In the genomic region with DNA sequence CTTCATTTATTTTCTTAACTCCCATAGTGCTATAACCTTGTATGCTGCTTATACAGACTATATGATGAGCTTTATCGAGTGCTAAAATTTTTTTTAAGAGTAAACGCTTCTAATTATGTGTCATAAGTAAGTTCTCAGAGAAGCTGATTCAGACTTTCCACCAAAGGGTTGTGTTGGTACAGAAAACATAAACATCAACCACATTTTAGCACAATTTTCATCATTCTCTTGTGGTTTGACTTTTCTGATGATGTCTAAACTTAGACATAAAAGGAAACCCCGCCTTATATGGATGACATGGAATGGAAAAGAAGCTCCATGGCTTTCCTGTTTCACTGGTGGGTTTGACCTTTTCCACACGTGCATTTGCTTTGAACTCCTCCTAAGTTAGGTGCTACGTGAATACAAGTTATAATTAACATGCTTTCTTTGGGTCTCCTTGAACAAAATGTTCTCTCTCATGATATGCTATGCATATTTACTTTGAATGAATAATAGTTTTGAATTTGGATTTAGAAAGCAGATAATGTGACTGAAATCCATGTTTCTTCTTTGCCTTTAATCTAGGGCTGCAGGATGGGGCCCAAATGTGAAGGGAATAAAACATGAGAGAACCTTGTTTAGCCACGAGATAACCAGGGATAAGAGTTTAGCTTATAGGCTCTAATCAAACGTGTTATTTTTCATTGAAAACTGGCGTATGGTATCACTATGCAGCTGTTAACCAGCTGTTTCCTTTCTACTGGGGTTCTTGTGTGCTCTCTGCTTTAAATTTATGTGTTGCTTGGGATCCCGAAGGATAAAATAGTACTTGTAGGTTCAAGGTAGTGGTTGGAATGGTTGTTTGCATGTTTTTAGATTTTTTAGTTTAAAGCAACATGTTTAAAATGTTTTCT, we compare ENCODE assay signal across 17 cellular contexts.
DNase-seq lines count a peak whose midpoint lies in the region; ATAC-seq and TF ChIP-seq lines count a peak whose summit lies in the region.
"Had no signal": no experiment of that assay in that cellular context is flagged by ENCODE, and none has a peak within 500 bp of the region (broad histone marks: within the 10 kb centered on the region; RNA-seq: fewer than 3 reads in every experiment).

No MANE protein-coding gene starts in this region.

- H3K79me2 ChIP-seq in PC-3 (ENCODE audit: low read length): no peaks in the 10 kb centered on the region

- no peaks in the 10 kb centered on the region for H3K9me3 ChIP-seq in adipocyte (ENCODE audit: control insufficient read depth, low read length)
- H3K9me3 ChIP-seq in PC-3 (ENCODE audit: low read length): no peaks in the 10 kb centered on the region
- H3K9me3 ChIP-seq: heart left ventricle, pancreas had no signal

- no peaks in the 10 kb centered on the region for H3K9me2 ChIP-seq in PC-3 (replicated peaks; ENCODE audit: low read length)

- no peaks in the 10 kb centered on the region for H3K36me3 ChIP-seq in adipocyte (ENCODE audit: control insufficient read depth, insufficient read depth, low read length, severe bottlenecking)
- H3K36me3 ChIP-seq in PC-3 (ENCODE audit: low read depth, low read length): no peaks in the 10 kb centered on the region
- H3K36me3 ChIP-seq: heart left ventricle, pancreas had no signal

- no peaks in the 10 kb centered on the region for H4K20me1 ChIP-seq in PC-3 (ENCODE audit: low read length)

- intact Hi-C loops in PC-3 (cut with micrococcal nuclease): no loop called here

- H2AFZ ChIP-seq in PC-3 (ENCODE audit: low read length): no peak overlapping the region

- H3K9me3 Mint-ChIP-seq in natural killer cell treated with Interleukin-12 subunit alpha and Interleukin-12 subunit beta and Interleukin-15 and Interleukin-18, amount 100 ng/mL, for 72 hours: no peaks in the 10 kb centered on the region
- H3K9me3 Mint-ChIP-seq: H9 had no signal

- no TSS peak for BruUV-seq in PC-3 (replicated peaks; lab: Mats Ljungman, UMichigan)

- CTCF ChIA-PET in PC-3 (lab: Charles Lee): no interaction called here

- H3K9ac ChIP-seq in adipocyte (ENCODE audit: low read length) (no peak overlapping the region), PC-3 (ENCODE audit: low read length) (no peak overlapping the region)

- peaks cover 21 to 38% of the 10 kb centered on the region in 2 donors for H3K4me1 Mint-ChIP-seq in natural killer cell treated with Interleukin-12 subunit alpha and Interleukin-12 subunit beta and Interleukin-15 and Interleukin-18, amount 100 ng/mL, for 72 hours (ENCODE audit: low read depth in 2 of 2)
- H3K4me1 Mint-ChIP-seq: H9 had no signal

- no peaks in the 10 kb centered on the region for H3K36me3 Mint-ChIP-seq in natural killer cell treated with Interleukin-12 subunit alpha and Interleukin-12 subunit beta and Interleukin-15 and Interleukin-18, amount 100 ng/mL, for 72 hours
- H3K36me3 Mint-ChIP-seq: CD14-positive monocyte had no signal

- no peaks in the 10 kb centered on the region for H3F3A ChIP-seq in PC-3 (ENCODE audit: low read length, unreplicated experiment)

- peak; percentile 53 for ATAC-seq in HG02885 (IDR thresholded peaks at IDR 0.05; ENCODE audit: poor library complexity, unreplicated experiment)
- ATAC-seq in natural killer cell treated with Interleukin-12 subunit alpha and Interleukin-12 subunit beta and Interleukin-15 and Interleukin-18, amount 100 ng/mL, for 72 hours: peak; percentile 59 to 81
- ATAC-seq in HG03159 (IDR thresholded peaks at IDR 0.05; ENCODE audit: unreplicated experiment): no peak
- ATAC-seq in PC-3: no peak
- ATAC-seq: heart left ventricle had no signal

- POLR2A ChIA-PET in PC-3 (lab: Charles Lee; ENCODE audit: unreplicated experiment): no interaction called here

- H3K27me3 Mint-ChIP-seq in natural killer cell treated with Interleukin-12 subunit alpha and Interleukin-12 subunit beta and Interleukin-15 and Interleukin-18, amount 100 ng/mL, for 72 hours: no peaks in the 10 kb centered on the region

- H3K4me3 Mint-ChIP-seq in natural killer cell treated with Interleukin-12 subunit alpha and Interleukin-12 subunit beta and Interleukin-15 and Interleukin-18, amount 100 ng/mL, for 72 hours: peak overlapping the region; percentile 50
- H3K4me3 Mint-ChIP-seq: CD14-positive monocyte, H9 had no signal

- DNase-seq in EH (ENCODE audit: low read depth) (peak; percentile 38), adipocyte (ENCODE audit: low read depth) (peak; percentile 58), PC-3 (no peak), pons (ENCODE audit: low spot score) (no peak), NCI-H1694 (lab: John Stamatoyannopoulos, UW) (no peak)
- no peak for DNase-seq in natural killer cell treated with Interleukin-12 subunit alpha and Interleukin-12 subunit beta and Interleukin-15 and Interleukin-18, amount 100 ng/mL, for 72 hours (ENCODE audit: low spot score)
- DNase-seq: H9, heart left ventricle, kidney, NCI-H1092 treated with DMSO at 0.1 percent for 48 hours, NCI-H2171, NCI-H82, pancreas had no signal

- H3K27me3 ChIP-seq in adipocyte (replicated peaks; ENCODE audit: control insufficient read depth, insufficient read depth, low read length): no peaks in the 10 kb centered on the region
- H3K27me3 ChIP-seq in PC-3 (ENCODE audit: low read length): no peaks in the 10 kb centered on the region
- H3K27me3 ChIP-seq: heart left ventricle, pancreas had no signal

- H3K4me3 ChIP-seq in adipocyte (ENCODE audit: low read length) (no peak overlapping the region), PC-3 (ENCODE audit: low read length) (no peak overlapping the region)
- H3K4me3 ChIP-seq: heart left ventricle, pancreas, skin epidermis had no signal

- H3K27ac Mint-ChIP-seq in natural killer cell treated with Interleukin-12 subunit alpha and Interleukin-12 subunit beta and Interleukin-15 and Interleukin-18, amount 100 ng/mL, for 72 hours: peak overlapping the region; percentile 6 to 66
- H3K27ac Mint-ChIP-seq: CD14-positive monocyte, H9 had no signal

- no peak overlapping the region for H3K4me2 ChIP-seq in PC-3 (ENCODE audit: low read length)

- H3K27ac ChIP-seq in PC-3 (ENCODE audit: low read length): no peak overlapping the region
- H3K27ac ChIP-seq: heart left ventricle, pancreas had no signal

- H3K4me1 ChIP-seq in adipocyte (ENCODE audit: control insufficient read depth, insufficient read depth, low read length) (no peaks in the 10 kb centered on the region), PC-3 (ENCODE audit: insufficient read depth, low read length) (no peaks in the 10 kb centered on the region)
- H3K4me1 ChIP-seq: heart left ventricle had no signal

- TF ChIP-seq CTCF in PC-3 (conservative IDR thresholded peaks at IDR 0.05; ENCODE audit: low read depth, low read length): no peak

Comparison
In these comparisons a context has a peak if more than half of its experiments do, and no peak if none do; other contexts are left out.
1. DNase-seq: peak in EH (single experiment) and adipocyte (single experiment); none in natural killer cell treated with Interleukin-12 subunit alpha and Interleukin-12 subunit beta and Interleukin-15 and Interleukin-18, amount 100 ng/mL, for 72 hours (single experiment), PC-3 (single experiment), pons (single experiment) and NCI-H1694 (single experiment).
2. ATAC-seq: peak in HG02885 (single experiment) and natural killer cell treated with Interleukin-12 subunit alpha and Interleukin-12 subunit beta and Interleukin-15 and Interleukin-18, amount 100 ng/mL, for 72 hours (2 of 2); none in HG03159 (single experiment) and PC-3 (single experiment).